7 cellular contexts compared by ENCODE assay signal in genomic region chr3:51389423-51390183, GRCh38. TPM values are rescaled to one million over a fixed set of nuclear protein-coding genes. Genes with fewer than 3 reads are reported as not detected.
DNase-seq lines count a peak whose midpoint lies in the region; ATAC-seq and TF ChIP-seq lines count a peak whose summit lies in the region.

No MANE protein-coding gene starts in this region.

- WGBS in upper lobe of left lung, 2 donors = 61 to 70% methylated on average over 5 to 6 of the region's 6 CpGs

- peak overlapping the region; percentile 35 to 90 (median 80) for H3K27ac Mint-ChIP-seq in naive thymus-derived CD4-positive, alpha-beta T cell

- H3K4me3 Mint-ChIP-seq in naive thymus-derived CD4-positive, alpha-beta T cell = peak overlapping the region in 7 of 10 donors; percentile 21 to 83 (median 44)

- peak; percentile 72 for DNase-seq in GM10266 (ENCODE audit: extremely low spot score)
- peak; percentile 39 for DNase-seq in MV-4-11 (lab: John Stamatoyannopoulos, UW)
- DNase-seq in activated CD8-positive, alpha-beta memory T cell treated with anti-CD3 and anti-CD28 coated beads, Interleukin-2, amount 50 U/mL, for 48 hours = peak; percentile 73
- peak; percentile 78 to 83 for DNase-seq in erythroblast (lab: John Stamatoyannopoulos, UW)
- DNase-seq in naive thymus-derived CD4-positive, alpha-beta T cell = peak in 8 of 9 donors; percentile 31 to 57 (median 53)
- peak; percentile 52 to 62 for DNase-seq in upper lobe of left lung

- peaks cover 43 to 58% of the 10 kb centered on the region in 2 donors for H3K4me1 ChIP-seq in naive thymus-derived CD4-positive, alpha-beta T cell (ENCODE audit: control insufficient read depth in 2 of 2, insufficient read depth in 2 of 2, low read length in 2 of 2)
- peaks cover 62 to 82% (median 70%) of the 10 kb centered on the region in 4 donors for H3K4me1 ChIP-seq in upper lobe of left lung

- POLR2A ChIA-PET in naive thymus-derived CD4-positive, alpha-beta T cell (lab: Charles Lee) = interaction anchor here (0.5 to 3.6 kb wide), 14 partner anchors 12 to 1152 kb away, joined by 3 to 16 read pairs (median 3); partner anchors contain the start of genes CISH, DCAF1, HEMK1 and MAPKAPK3

- no peak for TF ChIP-seq EP300 in upper lobe of left lung (IDR thresholded peaks at IDR 0.05)

- no peak for ATAC-seq in naive thymus-derived CD4-positive, alpha-beta T cell
- ATAC-seq in upper lobe of left lung (ENCODE audit: low FRiP score in 2 of 2) (no peak), HG02973 (IDR thresholded peaks at IDR 0.05; ENCODE audit: unreplicated experiment) (no peak)

- H3K27me3 Mint-ChIP-seq in naive thymus-derived CD4-positive, alpha-beta T cell = no peaks in the 10 kb centered on the region

- no peaks in the 10 kb centered on the region for H3K9me3 ChIP-seq in naive thymus-derived CD4-positive, alpha-beta T cell (ENCODE audit: control insufficient read depth in 2 of 3, low read length in 3 of 3)
- H3K9me3 ChIP-seq in upper lobe of left lung = no peaks in the 10 kb centered on the region

- CTCF ChIA-PET in naive thymus-derived CD4-positive, alpha-beta T cell (lab: Charles Lee) = interaction anchor here (0.6 to 2.0 kb wide), 16 partner anchors 10 to 819 kb away, joined by 3 to 13 read pairs (median 4); partner anchors contain the start of genes DCAF1 and MAPKAPK3

- TF ChIP-seq CTCF in GM10266 (IDR thresholded peaks at IDR 0.05; ENCODE audit: control insufficient read depth, insufficient read depth, low read depth, missing control alignments) = peak; percentile 87
- peak in 5 of 6 experiments; percentile 54 to 78 (median 63) for TF ChIP-seq CTCF in upper lobe of left lung (IDR thresholded peaks at IDR 0.05)

- TF ChIP-seq POLR2A in erythroblast (IDR thresholded peaks at IDR 0.05; ENCODE audit: low read length) (peak; percentile 22), upper lobe of left lung (IDR thresholded peaks at IDR 0.05) (no peak)

- peaks cover 0 to 7% (median 0%) of the 10 kb centered on the region in 11 donors for H3K9me3 Mint-ChIP-seq in naive thymus-derived CD4-positive, alpha-beta T cell

- peak overlapping the region; percentile 90 for H3K27ac ChIP-seq in naive thymus-derived CD4-positive, alpha-beta T cell (ENCODE audit: low read depth, low read length)
- peak overlapping the region in 1 of 4 donors; percentile 94 for H3K27ac ChIP-seq in upper lobe of left lung

- H3K4me1 Mint-ChIP-seq in naive thymus-derived CD4-positive, alpha-beta T cell = peaks cover 34 to 69% (median 61%) of the 10 kb centered on the region in 7 donors

- no peaks in the 10 kb centered on the region for H3K27me3 ChIP-seq in naive thymus-derived CD4-positive, alpha-beta T cell (ENCODE audit: control insufficient read depth in 2 of 2, insufficient read depth in 2 of 2, low read length in 2 of 2)
- H3K27me3 ChIP-seq in upper lobe of left lung = no peaks in the 10 kb centered on the region

- intact Hi-C loops in naive thymus-derived CD4-positive, alpha-beta T cell (cut with micrococcal nuclease) = loop anchor here (1.0 to 10.0 kb wide), 10 partner anchors 45 to 1955 kb away; partner anchors contain the start of genes DCP1A (in 1 of the 2), DUSP7 (in 1 of the 2), GNAI2 (in 1 of the 2) and SFMBT1 (in 1 of the 2)

- H3K4me3 ChIP-seq in naive thymus-derived CD4-positive, alpha-beta T cell (ENCODE audit: low read length) = no peak overlapping the region
- H3K4me3 ChIP-seq in upper lobe of left lung = no peak overlapping the region

- H3K36me3 Mint-ChIP-seq in naive thymus-derived CD4-positive, alpha-beta T cell = peaks cover 0 to 41% (median 21%) of the 10 kb centered on the region in 5 donors

- H3K36me3 ChIP-seq in naive thymus-derived CD4-positive, alpha-beta T cell (ENCODE audit: control insufficient read depth in 2 of 3, insufficient read depth in 3 of 3, low read length in 3 of 3) = peaks cover 7 to 45% (median 17%) of the 10 kb centered on the region in 3 experiments
- peaks cover 4 to 58% (median 26%) of the 10 kb centered on the region in 4 donors for H3K36me3 ChIP-seq in upper lobe of left lung

RNA-seq across cellular contexts. Expression of gene RBM15B, which starts 1.5 kb away (rescaled TPM):
- 10 to 100 TPM; 29.9 to 40.6 (median 31.3) TPM for total RNA-seq in naive thymus-derived CD4-positive, alpha-beta T cell
- polyA plus RNA-seq in naive thymus-derived CD4-positive, alpha-beta T cell = 10 to 100 TPM; 12.8 to 22.8 TPM
- 10 to 100 TPM; 22.0 to 39.8 (median 27.2) TPM for total RNA-seq in upper lobe of left lung

RNA-seq across cellular contexts. Expression of gene MANF, which starts 4.5 kb away (rescaled TPM):
- total RNA-seq in naive thymus-derived CD4-positive, alpha-beta T cell = 100 to 1,000 TPM in 1 of 5 experiments, 10 to 100 TPM in 4; 28.2 to 182 (median 68.0) TPM
- 10 to 100 TPM; 40.9 to 48.4 TPM for polyA plus RNA-seq in naive thymus-derived CD4-positive, alpha-beta T cell
- total RNA-seq in upper lobe of left lung = 100 to 1,000 TPM in 1 of 6 donors, 10 to 100 TPM in 5; 19.0 to 102 (median 54.5) TPM
